Comparison of ENCODE assay signal across 8 cellular contexts in genomic region chr19:18450934-18451836, GRCh38. TPM values are rescaled to one million over a fixed set of nuclear protein-coding genes. Genes with fewer than 3 reads are reported as not detected.
A peak's percentile ranks its signal among the peaks of the same experiment; 100 is the strongest.
DNase-seq lines count a peak whose midpoint lies in the region; ATAC-seq and TF ChIP-seq lines count a peak whose summit lies in the region.

No MANE protein-coding gene starts in this region.

- DNase-seq in DMS 273 (lab: John Stamatoyannopoulos, UW; ENCODE audit: unreplicated experiment) (peak; percentile 87), DMS 273 treated with DMSO at 0.1 percent for 48 hours (lab: John Stamatoyannopoulos, UW) (no peak), LHCN-M2 (ENCODE audit: low read depth) (peak; percentile 52), cardiac muscle cell (ENCODE audit: low read depth in 1 of 2, low spot score in 1 of 2) (peak; percentile 81 to 85), retina (peak; percentile 92)
- DNase-seq in activated naive CD4-positive, alpha-beta T cell treated with anti-CD3 and anti-CD28 coated beads, Interleukin-2, amount 50 U/mL, for 16 hours, result peak; percentile 85

- TF ChIP-seq CTCF in cardiac muscle cell (IDR thresholded peaks at IDR 0.05; ENCODE audit: low read depth, low read length), result peak; percentile 97

- no peak overlapping the region for H3K27ac ChIP-seq in cardiac muscle cell

- no peaks in the 10 kb centered on the region for H3K27me3 ChIP-seq in cardiac muscle cell

- H3K36me3 ChIP-seq in cardiac muscle cell, result peaks cover 5% of the 10 kb centered on the region

- peak; percentile 93 for ATAC-seq in SK-N-SH treated with all-trans-retinoic acid at 6 μM for 48 hours
- no peak for ATAC-seq in HG03457 (IDR thresholded peaks at IDR 0.05; ENCODE audit: unreplicated experiment)

- H3K4me3 ChIP-seq in cardiac muscle cell, result no peak overlapping the region

- peaks cover 10% of the 10 kb centered on the region for H3K4me1 ChIP-seq in cardiac muscle cell (ENCODE audit: low read depth)

- H3K9me3 ChIP-seq in cardiac muscle cell (ENCODE audit: low read depth), result no peaks in the 10 kb centered on the region

TF ChIP-seq in SK-N-SH treated with all-trans-retinoic acid at 6 μM for 48 hours, 23 proteins besides CTCF, POLR2A, EP300 and RAD21:
- TF ChIP-seq TSHZ2 (CRISPR knock-in tag; IDR thresholded peaks at IDR 0.05) (no peak), ARNTL (CRISPR knock-in tag; IDR thresholded peaks at IDR 0.05; ENCODE audit: borderline replicate concordance, low read depth) (no peak), RARB (CRISPR knock-in tag; IDR thresholded peaks at IDR 0.05) (no peak), CSDC2 (CRISPR knock-in tag; IDR thresholded peaks at IDR 0.05) (no peak), SNAI2 (CRISPR knock-in tag; IDR thresholded peaks at IDR 0.05) (no peak), ZNF70 (CRISPR knock-in tag; IDR thresholded peaks at IDR 0.05) (no peak), PPARA (CRISPR knock-in tag; IDR thresholded peaks at IDR 0.05; ENCODE audit: borderline replicate concordance) (no peak), ESRRG (CRISPR knock-in tag; IDR thresholded peaks at IDR 0.05) (no peak), ZFP30 (CRISPR knock-in tag; IDR thresholded peaks at IDR 0.05) (no peak), ZC3H10 (CRISPR knock-in tag; IDR thresholded peaks at IDR 0.05) (no peak), TCF4 (CRISPR knock-in tag; IDR thresholded peaks at IDR 0.05; ENCODE audit: borderline replicate concordance) (no peak), ZNF8 (CRISPR knock-in tag; IDR thresholded peaks at IDR 0.05) (no peak), ZNF565 (CRISPR knock-in tag; conservative IDR thresholded peaks at IDR 0.05; ENCODE audit: low read depth) (no peak), BACH2 (CRISPR knock-in tag; IDR thresholded peaks at IDR 0.05; ENCODE audit: borderline replicate concordance) (no peak)
- TF ChIP-seq, protein P1, sequence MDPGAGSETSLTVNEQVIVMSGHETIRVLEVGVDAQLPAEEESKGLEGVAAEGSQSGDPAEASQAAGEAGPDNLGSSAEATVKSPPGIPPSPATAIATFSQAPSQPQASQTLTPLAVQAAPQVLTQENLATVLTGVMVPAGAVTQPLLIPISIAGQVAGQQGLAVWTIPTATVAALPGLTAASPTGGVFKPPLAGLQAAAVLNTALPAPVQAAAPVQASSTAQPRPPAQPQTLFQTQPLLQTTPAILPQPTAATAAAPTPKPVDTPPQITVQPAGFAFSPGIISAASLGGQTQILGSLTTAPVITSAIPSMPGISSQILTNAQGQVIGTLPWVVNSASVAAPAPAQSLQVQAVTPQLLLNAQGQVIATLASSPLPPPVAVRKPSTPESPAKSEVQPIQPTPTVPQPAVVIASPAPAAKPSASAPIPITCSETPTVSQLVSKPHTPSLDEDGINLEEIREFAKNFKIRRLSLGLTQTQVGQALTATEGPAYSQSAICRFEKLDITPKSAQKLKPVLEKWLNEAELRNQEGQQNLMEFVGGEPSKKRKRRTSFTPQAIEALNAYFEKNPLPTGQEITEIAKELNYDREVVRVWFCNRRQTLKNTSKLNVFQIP (CRISPR knock-in tag; IDR thresholded peaks at IDR 0.05; ENCODE audit: borderline replicate concordance, low read depth), result no peak
- TF ChIP-seq, protein P2, sequence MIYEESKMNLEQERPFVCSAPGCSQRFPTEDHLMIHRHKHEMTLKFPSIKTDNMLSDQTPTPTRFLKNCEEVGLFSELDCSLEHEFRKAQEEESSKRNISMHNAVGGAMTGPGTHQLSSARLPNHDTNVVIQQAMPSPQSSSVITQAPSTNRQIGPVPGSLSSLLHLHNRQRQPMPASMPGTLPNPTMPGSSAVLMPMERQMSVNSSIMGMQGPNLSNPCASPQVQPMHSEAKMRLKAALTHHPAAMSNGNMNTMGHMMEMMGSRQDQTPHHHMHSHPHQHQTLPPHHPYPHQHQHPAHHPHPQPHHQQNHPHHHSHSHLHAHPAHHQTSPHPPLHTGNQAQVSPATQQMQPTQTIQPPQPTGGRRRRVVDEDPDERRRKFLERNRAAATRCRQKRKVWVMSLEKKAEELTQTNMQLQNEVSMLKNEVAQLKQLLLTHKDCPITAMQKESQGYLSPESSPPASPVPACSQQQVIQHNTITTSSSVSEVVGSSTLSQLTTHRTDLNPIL (CRISPR knock-in tag; IDR thresholded peaks at IDR 0.05; ENCODE audit: low read depth), result no peak
- TF ChIP-seq, protein P3, sequence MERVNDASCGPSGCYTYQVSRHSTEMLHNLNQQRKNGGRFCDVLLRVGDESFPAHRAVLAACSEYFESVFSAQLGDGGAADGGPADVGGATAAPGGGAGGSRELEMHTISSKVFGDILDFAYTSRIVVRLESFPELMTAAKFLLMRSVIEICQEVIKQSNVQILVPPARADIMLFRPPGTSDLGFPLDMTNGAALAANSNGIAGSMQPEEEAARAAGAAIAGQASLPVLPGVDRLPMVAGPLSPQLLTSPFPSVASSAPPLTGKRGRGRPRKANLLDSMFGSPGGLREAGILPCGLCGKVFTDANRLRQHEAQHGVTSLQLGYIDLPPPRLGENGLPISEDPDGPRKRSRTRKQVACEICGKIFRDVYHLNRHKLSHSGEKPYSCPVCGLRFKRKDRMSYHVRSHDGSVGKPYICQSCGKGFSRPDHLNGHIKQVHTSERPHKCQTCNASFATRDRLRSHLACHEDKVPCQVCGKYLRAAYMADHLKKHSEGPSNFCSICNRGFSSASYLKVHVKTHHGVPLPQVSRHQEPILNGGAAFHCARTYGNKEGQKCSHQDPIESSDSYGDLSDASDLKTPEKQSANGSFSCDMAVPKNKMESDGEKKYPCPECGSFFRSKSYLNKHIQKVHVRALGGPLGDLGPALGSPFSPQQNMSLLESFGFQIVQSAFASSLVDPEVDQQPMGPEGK (CRISPR knock-in tag; IDR thresholded peaks at IDR 0.05; ENCODE audit: borderline replicate concordance), result no peak

RNA-seq across cellular contexts. Expression of gene ISYNA1, which starts 13.3 kb away (rescaled TPM):
- total RNA-seq in LHCN-M2 (2014; rRNA removed), result 0.83 and 0.86 TPM in 2 replicates
- 1.8 TPM for polyA plus RNA-seq in LHCN-M2 (2012)
- 218 and 298 TPM in 2 replicates for total RNA-seq in cardiac muscle cell
- 370 and 442 TPM in 2 replicates for polyA plus RNA-seq in cardiac muscle cell

RNA-seq across cellular contexts. Expression of gene SSBP4, which starts 32.0 kb away (rescaled TPM):
- total RNA-seq in LHCN-M2 (2014; rRNA removed) (41.6 and 64.2 TPM in 2 replicates), cardiac muscle cell (154 and 180 TPM in 2 replicates)
- 20.1 TPM for polyA plus RNA-seq in LHCN-M2 (2012)
- polyA plus RNA-seq in cardiac muscle cell, result 151 and 175 TPM in 2 replicates

RNA-seq across cellular contexts. Expression of gene LRRC25, which starts 53.8 kb away (rescaled TPM):
- total RNA-seq in LHCN-M2 (2014; rRNA removed) (not detected in 2 replicates), cardiac muscle cell (0.04 TPM in 1 of 2 replicates, not detected in the other)
- not detected for polyA plus RNA-seq in LHCN-M2 (2012)
- polyA plus RNA-seq in cardiac muscle cell, result not detected in 2 replicates

Comparison
In these comparisons a context has a peak if more than half of its experiments do, and no peak if none do; other contexts are left out.
1. RNA of gene ISYNA1, which starts 13.3 kb away (total RNA-seq): 218 to 298 TPM in cardiac muscle cell; 0.83 to 0.86 TPM in LHCN-M2; every median in the first group is over 100 times any median in the second.